ENCODE assay signal across 9 cellular contexts in genomic region chr19:4376245-4376990, GRCh38. TPM values are rescaled to one million over a fixed set of nuclear protein-coding genes. Genes with fewer than 3 reads are reported as not detected.
DNase-seq lines count a peak whose midpoint lies in the region; ATAC-seq and TF ChIP-seq lines count a peak whose summit lies in the region.
"Had no signal": no experiment of that assay in that cellular context is flagged by ENCODE, and none has a peak within 500 bp of the region (broad histone marks: within the 10 kb centered on the region; RNA-seq: fewer than 3 reads in every experiment).

No MANE protein-coding gene starts in this region.

- ATAC-seq in effector memory CD8-positive, alpha-beta T cell (replicated peaks) = no peak
- no peak for ATAC-seq in HG02970 (IDR thresholded peaks at IDR 0.05; ENCODE audit: low FRiP score, unreplicated experiment)
- ATAC-seq in left cardiac atrium = no peak

- no peak overlapping the region for H3K27ac ChIP-seq in OCI-LY1 (ENCODE audit: low read depth, low read length, poor library complexity, severe bottlenecking)
- peak overlapping the region; percentile 27 for H3K27ac ChIP-seq in rectal smooth muscle tissue (ENCODE audit: low read depth, low read length)

- peaks cover 40 to 45% of the 10 kb centered on the region in 2 donors for H3K4me1 Mint-ChIP-seq in effector memory CD8-positive, alpha-beta T cell (ENCODE audit: low read depth in 2 of 2)

- no peaks in the 10 kb centered on the region for H3F3A ChIP-seq in OCI-LY1 (ENCODE audit: insufficient read depth, low read length)

- H3K79me2 ChIP-seq in OCI-LY1 (ENCODE audit: insufficient read depth, low read length) = no peaks in the 10 kb centered on the region

- H3K9ac ChIP-seq in OCI-LY1 (ENCODE audit: low read length) (no peak overlapping the region; the same call in 1 of the 2 replicates), rectal smooth muscle tissue (ENCODE audit: low read length) (no peak overlapping the region)

- peaks cover 29% of the 10 kb centered on the region for H3K36me3 Mint-ChIP-seq in effector memory CD8-positive, alpha-beta T cell (ENCODE audit: insufficient read depth)

- TF ChIP-seq CTCF in GM06990 (IDR thresholded peaks at IDR 0.05; ENCODE audit: insufficient read depth, low read length, poor library complexity, severe bottlenecking) (no peak), OCI-LY1 (IDR thresholded peaks at IDR 0.05; ENCODE audit: low read length) (no peak)

- H3K27me3 ChIP-seq in GM06990 (replicated peaks; ENCODE audit: control insufficient read depth, insufficient read depth, low read length) = no peaks in the 10 kb centered on the region
- no peaks in the 10 kb centered on the region for H3K27me3 ChIP-seq in OCI-LY1 (ENCODE audit: insufficient read depth, low read length)
- no peaks in the 10 kb centered on the region for H3K27me3 ChIP-seq in rectal smooth muscle tissue (ENCODE audit: control insufficient read depth, insufficient read depth, low read length)

- H3K36me3 ChIP-seq in GM06990 (ENCODE audit: control insufficient read depth, insufficient read depth, low read length) (peaks cover 5% of the 10 kb centered on the region), OCI-LY1 (ENCODE audit: insufficient read depth, low read length) (peaks cover 6% of the 10 kb centered on the region; the same call in 1 of the 2 replicates), rectal smooth muscle tissue (ENCODE audit: control insufficient read depth, insufficient read depth, low read length) (no peaks in the 10 kb centered on the region)

- no peaks in the 10 kb centered on the region for H3K9me3 ChIP-seq in OCI-LY1 (ENCODE audit: low read length)

- DNase-seq in GM06990 (ENCODE audit: extremely low read depth, insufficient read length) (no peak), globus pallidus (ENCODE audit: low spot score) (no peak), pons (ENCODE audit: low spot score) (no peak), left cardiac atrium (no peak)
- DNase-seq in effector memory CD8-positive, alpha-beta T cell = no peak
- DNase-seq: NCI-H187 treated with DMSO at 0.1 percent for 48 hours had no signal

- no peaks in the 10 kb centered on the region for H3K9me2 ChIP-seq in OCI-LY1 (ENCODE audit: low read depth, low read length)

- H4K20me1 ChIP-seq in OCI-LY1 (ENCODE audit: insufficient read depth, low read length) = no peaks in the 10 kb centered on the region

- intact Hi-C loops in left cardiac atrium (cut with DNase I) = no loop called here

- H2AFZ ChIP-seq in OCI-LY1 (ENCODE audit: low read length) = no peak overlapping the region

- peak overlapping the region; percentile 13; the same call in 1 of the 2 replicates for H3K4me2 ChIP-seq in OCI-LY1 (ENCODE audit: low read length)

- no peak overlapping the region for H3K4me3 Mint-ChIP-seq in effector memory CD8-positive, alpha-beta T cell

- H3K4me1 ChIP-seq in OCI-LY1 (ENCODE audit: insufficient read depth, low read length, severe bottlenecking) (peaks cover 36% of the 10 kb centered on the region), rectal smooth muscle tissue (ENCODE audit: control insufficient read depth, insufficient read depth, low read length) (peaks cover 30% of the 10 kb centered on the region)

- no peaks in the 10 kb centered on the region for H3K27me3 Mint-ChIP-seq in effector memory CD8-positive, alpha-beta T cell

- no peaks in the 10 kb centered on the region for H3K9me3 Mint-ChIP-seq in effector memory CD8-positive, alpha-beta T cell

- H3K4me3 ChIP-seq in GM06990 (replicated peaks; ENCODE audit: low read depth, low read length) (peak overlapping the region; percentile 41), OCI-LY1 (ENCODE audit: low read depth, low read length, poor library complexity, severe bottlenecking) (no peak overlapping the region), rectal smooth muscle tissue (ENCODE audit: low read length) (peak overlapping the region; percentile 1)

- H3K27ac Mint-ChIP-seq in effector memory CD8-positive, alpha-beta T cell = peak overlapping the region; percentile 51 to 60

RNA-seq across cellular contexts. Expression of gene SH3GL1, which starts 23.9 kb away (rescaled TPM):
- total RNA-seq in left cardiac atrium = 10 to 100 TPM; 31.4 to 39.4 TPM

RNA-seq across cellular contexts. Expression of gene CHAF1A, which starts 26.0 kb away (rescaled TPM):
- 1 to 10 TPM; 5.2 to 8.4 TPM for total RNA-seq in left cardiac atrium

RNA-seq across cellular contexts. Expression of gene MPND, which starts 33.1 kb away (rescaled TPM):
- total RNA-seq in left cardiac atrium = 10 to 100 TPM; 21.1 to 22.3 TPM

RNA-seq across cellular contexts. Expression of gene STAP2, which starts 37.8 kb away (rescaled TPM):
- total RNA-seq in left cardiac atrium = 1 to 10 TPM; 4.8 to 8.2 TPM
